ENCODE assay signal across 17 cellular contexts in genomic region chr19:35229601-35230000, GRCh38. TPM values are rescaled to one million over a fixed set of nuclear protein-coding genes. Genes with fewer than 3 reads are reported as not detected.
A peak's percentile ranks its signal among the peaks of the same experiment; 100 is the strongest.
DNase-seq lines count a peak whose midpoint lies in the region; ATAC-seq and TF ChIP-seq lines count a peak whose summit lies in the region.
"Had no signal": no experiment of that assay in that cellular context is flagged by ENCODE, and none has a peak within 500 bp of the region (broad histone marks: within the 10 kb centered on the region; RNA-seq: fewer than 3 reads in every experiment).

No MANE protein-coding gene starts in this region.

- no peak overlapping the region for H3K27ac ChIP-seq in Peyer's patch

- H3K4me3 Mint-ChIP-seq in activated naive CD4-positive, alpha-beta T cell treated with anti-CD3 and anti-CD28 coated beads, Interleukin-2, amount 10 ng/mL, durations not matched to agents 7 days and 5 days, result no peak overlapping the region
- no peak overlapping the region for H3K4me3 Mint-ChIP-seq in activated CD4-positive, alpha-beta T cell treated with anti-CD3 and anti-CD28 coated beads, Interleukin-2, amount 10 ng/mL, durations not matched to agents 24 days and 14 days
- H3K4me3 Mint-ChIP-seq: CD4-positive, CD25-positive, alpha-beta regulatory T cell had no signal

- H3K27me3 Mint-ChIP-seq in activated naive CD4-positive, alpha-beta T cell treated with anti-CD3 and anti-CD28 coated beads, Interleukin-2, amount 10 ng/mL, durations not matched to agents 7 days and 5 days, result peaks cover 36% of the 10 kb centered on the region
- peaks cover 8% of the 10 kb centered on the region for H3K27me3 Mint-ChIP-seq in activated CD4-positive, alpha-beta T cell treated with anti-CD3 and anti-CD28 coated beads, Interleukin-2, amount 10 ng/mL, durations not matched to agents 24 days and 14 days

- H3K9me3 Mint-ChIP-seq in activated naive CD4-positive, alpha-beta T cell treated with anti-CD3 and anti-CD28 coated beads, Interleukin-2, amount 10 ng/mL, durations not matched to agents 7 days and 5 days, result peaks cover 3% of the 10 kb centered on the region
- no peaks in the 10 kb centered on the region for H3K9me3 Mint-ChIP-seq in activated CD4-positive, alpha-beta T cell treated with anti-CD3 and anti-CD28 coated beads, Interleukin-2, amount 10 ng/mL, durations not matched to agents 24 days and 14 days
- H3K9me3 Mint-ChIP-seq: CD4-positive, CD25-positive, alpha-beta regulatory T cell had no signal

- no peak for TF ChIP-seq CTCF in Peyer's patch (IDR thresholded peaks at IDR 0.05)

- H3K27me3 ChIP-seq in Peyer's patch, result no peaks in the 10 kb centered on the region

- H3K36me3 ChIP-seq in Peyer's patch, result no peaks in the 10 kb centered on the region

- no peaks in the 10 kb centered on the region for H3K9me3 ChIP-seq in Peyer's patch

- H3K36me3 Mint-ChIP-seq in activated naive CD4-positive, alpha-beta T cell treated with anti-CD3 and anti-CD28 coated beads, Interleukin-2, amount 10 ng/mL, durations not matched to agents 7 days and 5 days, result peaks cover under 1% of the 10 kb centered on the region
- no peaks in the 10 kb centered on the region for H3K36me3 Mint-ChIP-seq in activated CD4-positive, alpha-beta T cell treated with anti-CD3 and anti-CD28 coated beads, Interleukin-2, amount 10 ng/mL, durations not matched to agents 24 days and 14 days (ENCODE audit: low read depth)
- H3K36me3 Mint-ChIP-seq: CD4-positive, CD25-positive, alpha-beta regulatory T cell had no signal

- peaks cover 13% of the 10 kb centered on the region for H3K4me1 Mint-ChIP-seq in activated naive CD4-positive, alpha-beta T cell treated with anti-CD3 and anti-CD28 coated beads, Interleukin-2, amount 10 ng/mL, durations not matched to agents 7 days and 5 days
- peaks cover 7% of the 10 kb centered on the region for H3K4me1 Mint-ChIP-seq in activated CD4-positive, alpha-beta T cell treated with anti-CD3 and anti-CD28 coated beads, Interleukin-2, amount 10 ng/mL, durations not matched to agents 24 days and 14 days

- CTCF ChIA-PET in activated naive CD4-positive, alpha-beta T cell treated with anti-CD3 and anti-CD28 coated beads, Interleukin-2, amount 10 ng/mL, durations not matched to agents 7 days and 5 days (lab: Charles Lee), result no interaction called here

- intact Hi-C loops in posterior vena cava (cut with DNase I), result no loop called here
- intact Hi-C loops in activated CD4-positive, alpha-beta T cell treated with anti-CD3 and anti-CD28 coated beads, Interleukin-2, amount 10 ng/mL, durations not matched to agents 24 days and 14 days (cut with micrococcal nuclease), result no loop called here

- no peak overlapping the region for H3K27ac Mint-ChIP-seq in activated naive CD4-positive, alpha-beta T cell treated with anti-CD3 and anti-CD28 coated beads, Interleukin-2, amount 10 ng/mL, durations not matched to agents 7 days and 5 days
- no peak overlapping the region for H3K27ac Mint-ChIP-seq in activated CD4-positive, alpha-beta T cell treated with anti-CD3 and anti-CD28 coated beads, Interleukin-2, amount 10 ng/mL, durations not matched to agents 24 days and 14 days

- ATAC-seq in HG02973 (IDR thresholded peaks at IDR 0.05; ENCODE audit: unreplicated experiment), result no peak

- H3K4me3 ChIP-seq in Peyer's patch, result no peak overlapping the region

- TF ChIP-seq POLR2A in Peyer's patch (IDR thresholded peaks at IDR 0.05), result no peak
- TF ChIP-seq POLR2A in erythroblast (IDR thresholded peaks at IDR 0.05; ENCODE audit: low read length), result no peak

- peak; percentile 3 for DNase-seq in activated naive CD4-positive, alpha-beta T cell treated with anti-CD3 and anti-CD28 coated beads, Interleukin-2, amount 10 ng/mL, durations not matched to agents 7 days and 5 days
- no peak for DNase-seq in activated naive CD4-positive, alpha-beta T cell (lab: John Stamatoyannopoulos, UW)
- DNase-seq in Peyer's patch, result peak in 2 of 3 donors; percentile 6 to 34
- DNase-seq in ecto neural progenitor cell (ENCODE audit: low spot score), result peak; percentile 14
- peak; percentile 51 for DNase-seq in posterior vena cava (ENCODE audit: low spot score)
- no peak for DNase-seq in erythroblast (lab: John Stamatoyannopoulos, UW)
- no peak for DNase-seq in activated CD4-positive, alpha-beta T cell treated with anti-CD3 and anti-CD28 coated beads, Interleukin-2, amount 10 ng/mL, durations not matched to agents 24 days and 14 days
- DNase-seq: CD4-positive, CD25-positive, alpha-beta regulatory T cell; Karpas-422; NCI-H1694; NCI-H2081 treated with DMSO at 0.1 percent for 48 hours; NCI-H2171 treated with DMSO at 0.1 percent for 48 hours; NCI-H526 had no signal

- H3K4me1 ChIP-seq in Peyer's patch, result no peaks in the 10 kb centered on the region

RNA-seq across cellular contexts. Expression of gene FAM187B, which starts 1.1 kb away (rescaled TPM):
- total RNA-seq in Peyer's patch (not detected), posterior vena cava (not detected)
- total RNA-seq in activated CD4-positive, alpha-beta T cell treated with anti-CD3 and anti-CD28 coated beads, Interleukin-2, amount 10 ng/mL, durations not matched to agents 24 days and 14 days, result not detected in 2 replicates
- total RNA-seq: CD4-positive, CD25-positive, alpha-beta regulatory T cell; H1; M059J; OCI-LY7 had no signal

RNA-seq across cellular contexts. Expression of gene LSR, which starts 19.2 kb away (rescaled TPM):
- 100 to 1,000 TPM in 3 of 4 donors, 10 to 100 TPM in 1; 28.9 to 214 (median 188) TPM for total RNA-seq in Peyer's patch
- 1 to 10 TPM; 5.1 to 5.5 TPM for total RNA-seq in posterior vena cava
- 2.2 and 2.8 TPM in 2 replicates for total RNA-seq in activated CD4-positive, alpha-beta T cell treated with anti-CD3 and anti-CD28 coated beads, Interleukin-2, amount 10 ng/mL, durations not matched to agents 24 days and 14 days

RNA-seq across cellular contexts. Expression of gene USF2, which starts 39.2 kb away (rescaled TPM):
- 100 to 1,000 TPM; 112 to 201 (median 142) TPM for total RNA-seq in Peyer's patch
- 10 to 100 TPM; 78.9 to 88.0 TPM for total RNA-seq in posterior vena cava
- total RNA-seq in activated CD4-positive, alpha-beta T cell treated with anti-CD3 and anti-CD28 coated beads, Interleukin-2, amount 10 ng/mL, durations not matched to agents 24 days and 14 days, result 147 TPM in 2 replicates

RNA-seq across cellular contexts. Expression of gene HAMP, which starts 52.7 kb away (rescaled TPM):
- total RNA-seq in Peyer's patch (not detected), posterior vena cava (not detected)
- total RNA-seq in activated CD4-positive, alpha-beta T cell treated with anti-CD3 and anti-CD28 coated beads, Interleukin-2, amount 10 ng/mL, durations not matched to agents 24 days and 14 days, result 0.40 TPM in 2 replicates
- total RNA-seq: H1, M059J had no signal

Comparison
In these comparisons a context has a peak if more than half of its experiments do, and no peak if none do; other contexts are left out.
1. DNase-seq: peak in activated naive CD4-positive, alpha-beta T cell treated with anti-CD3 and anti-CD28 coated beads, Interleukin-2, amount 10 ng/mL, durations not matched to agents 7 days and 5 days (single experiment), Peyer's patch (2 of 3), ecto neural progenitor cell (single experiment) and posterior vena cava (single experiment); none in activated naive CD4-positive, alpha-beta T cell (0 of 4), erythroblast (0 of 2) and activated CD4-positive, alpha-beta T cell treated with anti-CD3 and anti-CD28 coated beads, Interleukin-2, amount 10 ng/mL, durations not matched to agents 24 days and 14 days (single experiment).